Comparison of ENCODE assay signal across 9 cellular contexts in the genomic region with DNA sequence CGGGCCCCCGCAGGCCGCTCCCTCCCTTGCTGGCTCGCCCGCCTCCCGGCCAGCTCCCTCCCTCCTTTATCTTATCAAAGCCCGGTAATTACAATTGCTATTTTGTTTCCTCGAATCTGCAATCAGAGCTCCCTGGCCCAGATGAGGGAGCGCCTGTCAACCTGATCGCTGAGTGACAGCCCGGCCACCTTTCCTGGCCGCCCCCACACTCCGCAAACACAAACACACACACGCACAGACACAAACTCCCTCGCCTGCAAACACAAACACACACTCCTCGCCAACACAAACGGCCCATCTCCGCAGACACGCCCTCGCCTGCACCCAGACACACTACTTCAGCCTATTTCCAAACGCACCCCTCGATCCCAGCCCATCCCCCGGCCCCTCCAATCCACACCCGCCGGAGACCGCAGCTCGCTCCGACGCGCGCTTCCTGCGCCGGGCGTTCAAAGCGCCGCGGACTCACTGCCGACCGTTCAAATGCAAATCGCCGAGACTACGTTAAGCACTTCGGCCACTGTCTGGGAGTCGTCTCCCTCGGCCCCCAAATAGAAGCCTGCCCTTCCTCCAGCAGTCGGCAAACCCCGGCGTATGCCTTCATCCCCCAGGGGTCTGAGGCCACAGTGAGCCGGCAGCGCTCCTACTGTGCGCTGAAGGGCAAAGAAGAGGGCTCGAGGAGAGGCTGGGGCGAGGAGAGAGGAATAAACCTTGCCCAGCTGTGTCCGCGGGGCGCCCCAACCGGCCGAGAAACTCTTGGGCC. TPM values are rescaled to one million over a fixed set of nuclear protein-coding genes. Genes with fewer than 3 reads are reported as not detected.
DNase-seq lines count a peak whose midpoint lies in the region; ATAC-seq, FAIRE-seq and TF ChIP-seq lines count a peak whose summit lies in the region.
"Had no signal": no experiment of that assay in that cellular context is flagged by ENCODE, and none has a peak within 500 bp of the region (broad histone marks: within the 10 kb centered on the region; RNA-seq: fewer than 3 reads in every experiment).

No MANE protein-coding gene starts in this region.

- H3K4me1 ChIP-seq in osteoblast (ENCODE audit: insufficient read depth, low read length) = peaks cover 27% of the 10 kb centered on the region

- peaks cover 27% of the 10 kb centered on the region for H3K27me3 ChIP-seq in osteoblast (ENCODE audit: insufficient read depth, low read length)

- in situ Hi-C loops in GM13976 (cut with MboI; ENCODE audit: low sequenced_read_pairs, unreplicated experiment) = no loop called here

- ATAC-seq in activated B cell treated with CpG ODN at 0.5 μM for 24 hours (ENCODE audit: low read depth) = peak; percentile 7

- TF ChIP-seq CTCF in GM13976 (IDR thresholded peaks at IDR 0.05; ENCODE audit: borderline replicate concordance, control extremely low read depth, extremely low read depth, insufficient read depth, missing control alignments) (no peak), activated B cell treated with CpG ODN at 0.5 μM for 24 hours (IDR thresholded peaks at IDR 0.05) (no peak), fibroblast of villous mesenchyme (IDR thresholded peaks at IDR 0.05; ENCODE audit: insufficient read depth, low read depth, low read length) (no peak), osteoblast (IDR thresholded peaks at IDR 0.05; ENCODE audit: extremely low read depth, low read depth, low read length) (no peak)

- POLR2A ChIA-PET in activated B cell treated with CpG ODN at 0.5 μM for 24 hours (lab: Charles Lee) = interaction anchor here (0.6 to 1.3 kb wide), 3 partner anchors 39 to 868 kb away, joined by 3 to 7 read pairs (median 3); a partner anchor contains a TSS

- H3K36me3 Mint-ChIP-seq in activated B cell treated with CpG ODN at 0.5 μM for 24 hours (ENCODE audit: low read depth) = peaks cover 4% of the 10 kb centered on the region

- H3K9me3 ChIP-seq in osteoblast (ENCODE audit: low read depth, low read length) = no peaks in the 10 kb centered on the region

- peak; percentile 73 for DNase-seq in GM13976 (ENCODE audit: low spot score)
- DNase-seq in activated B cell treated with CpG ODN at 0.5 μM for 24 hours = peak; percentile 46
- DNase-seq in fibroblast of villous mesenchyme (ENCODE audit: low read depth) = peak; percentile 45
- DNase-seq in osteoblast (ENCODE audit: insufficient read length, low spot score, missing footprints) = peak; percentile 90
- DNase-seq in NCI-H82 treated with DMSO at 0.1 percent for 48 hours (lab: John Stamatoyannopoulos, UW; ENCODE audit: unreplicated experiment) = no peak
- no peak for DNase-seq in OCI-M1 (lab: John Stamatoyannopoulos, UW)
- DNase-seq in COLO829 (ENCODE audit: low spot score) = no peak
- no peak for DNase-seq in HTR-8/SVneo (ENCODE audit: insufficient read length, low spot score)

- H3K27ac Mint-ChIP-seq in activated B cell treated with CpG ODN at 0.5 μM for 24 hours = peak overlapping the region; percentile 1

- H4K20me1 ChIP-seq in osteoblast (ENCODE audit: insufficient read depth, low read length) = peaks cover 29% of the 10 kb centered on the region

- H3K27ac ChIP-seq in osteoblast (ENCODE audit: low read depth, low read length) = no peak overlapping the region

- H3K36me3 ChIP-seq in osteoblast (ENCODE audit: insufficient read depth, low read length) = peaks cover 2% of the 10 kb centered on the region

- intact Hi-C loops in activated B cell treated with CpG ODN at 0.5 μM for 24 hours (cut with micrococcal nuclease) = loop anchor here (1.0 kb wide), 1 partner anchor 85 kb away; no protein-coding TSS in a partner anchor

- H3K9me3 Mint-ChIP-seq in activated B cell treated with CpG ODN at 0.5 μM for 24 hours = no peaks in the 10 kb centered on the region

- H3K4me3 Mint-ChIP-seq in activated B cell treated with CpG ODN at 0.5 μM for 24 hours = peak overlapping the region; percentile 83

- CTCF ChIA-PET in activated B cell treated with CpG ODN at 0.5 μM for 24 hours (lab: Charles Lee) = interaction anchor here (0.9 to 1.2 kb wide), 4 partner anchors 61 to 297 kb away, joined by 3 to 7 read pairs (median 4); no protein-coding TSS in a partner anchor

- no peak overlapping the region for H2AFZ ChIP-seq in osteoblast (ENCODE audit: low read length)

- peaks cover 70% of the 10 kb centered on the region for H3K4me1 Mint-ChIP-seq in activated B cell treated with CpG ODN at 0.5 μM for 24 hours

- H3K79me2 ChIP-seq in osteoblast (ENCODE audit: insufficient read depth, low read length) = peaks cover 9% of the 10 kb centered on the region

- peak overlapping the region; percentile 46 for H3K4me3 ChIP-seq in fibroblast of villous mesenchyme (ENCODE audit: low read depth, low read length)
- H3K4me3 ChIP-seq in osteoblast (ENCODE audit: insufficient read depth, low read length) = peak overlapping the region; percentile 38
- H3K4me3 ChIP-seq: lung had no signal

- H3K27me3 Mint-ChIP-seq in activated B cell treated with CpG ODN at 0.5 μM for 24 hours = peaks cover 26% of the 10 kb centered on the region

- peak overlapping the region; percentile 71 for H3K4me2 ChIP-seq in osteoblast (ENCODE audit: insufficient read depth, low read length)

- no peak for FAIRE-seq in HTR-8/SVneo (lab: Jason Lieb, UNC)

RNA-seq across cellular contexts. Expression of a gene that starts 3.0 kb away (rescaled TPM):
- not detected in 2 replicates for total RNA-seq in activated B cell treated with CpG ODN at 0.5 μM for 24 hours
- not detected in 2 replicates for total RNA-seq in fibroblast of villous mesenchyme
- total RNA-seq in osteoblast = not detected in 2 replicates
- total RNA-seq: lung had no signal

RNA-seq across cellular contexts. Expression of a gene that starts 4.3 kb away (rescaled TPM):
- total RNA-seq in activated B cell treated with CpG ODN at 0.5 μM for 24 hours = 48.1 and 60.7 TPM in 2 replicates
- 63.5 and 94.7 TPM in 2 replicates for total RNA-seq in fibroblast of villous mesenchyme
- 47.7 and 64.8 TPM in 2 replicates for total RNA-seq in osteoblast

RNA-seq across cellular contexts. Expression of a gene that starts 39.3 kb away (rescaled TPM):
- total RNA-seq in activated B cell treated with CpG ODN at 0.5 μM for 24 hours = 209 and 271 TPM in 2 replicates
- total RNA-seq in fibroblast of villous mesenchyme = 80.3 and 93.1 TPM in 2 replicates
- total RNA-seq in osteoblast = 115 and 121 TPM in 2 replicates

Comparison
In these comparisons a context has a peak if more than half of its experiments do, and no peak if none do; other contexts are left out.
1. DNase-seq: peak in GM13976 (single experiment), activated B cell treated with CpG ODN at 0.5 μM for 24 hours (single experiment), fibroblast of villous mesenchyme (single experiment) and osteoblast (single experiment); none in NCI-H82 treated with DMSO at 0.1 percent for 48 hours (single experiment), OCI-M1 (single experiment), COLO829 (single experiment) and HTR-8/SVneo (single experiment).